ENCODE assay signal across 8 cellular contexts in genomic region chrX:133921764-133922389, GRCh38.
DNase-seq lines count a peak whose midpoint lies in the region; ATAC-seq and TF ChIP-seq lines count a peak whose summit lies in the region.

No MANE protein-coding gene starts in this region.

- peaks cover 21 to 33% (median 28%) of the 10 kb centered on the region in 3 donors for H3K4me1 Mint-ChIP-seq in T-cell
- peaks cover 46% of the 10 kb centered on the region for H3K4me1 Mint-ChIP-seq in nephron

- WGBS in spleen, 5 donors, result 57 to 91% (median 79%) methylated on average over 7 of the region's 7 CpGs

- H3K9me3 Mint-ChIP-seq in T-cell (peaks cover 0 to 3% (median 0%) of the 10 kb centered on the region in 3 donors), nephron (peaks cover 5% of the 10 kb centered on the region)

- POLR2A ChIA-PET in T-cell (lab: Charles Lee), result no interaction called here

- H3K4me3 ChIP-seq in LNCaP clone FGC (ENCODE audit: low read depth, low read length) (no peak overlapping the region), spleen (no peak overlapping the region)

- peak; percentile 60 for DNase-seq in D341Med (ENCODE audit: low spot score)
- DNase-seq in LNCaP clone FGC (ENCODE audit: low read depth), result peak; percentile 21
- DNase-seq in T-cell, result peak in 18 of 34 experiments; percentile 0 to 35 (median 9)
- DNase-seq in ecto neural progenitor cell (ENCODE audit: low spot score), result peak; percentile 58
- DNase-seq in spleen, result no peak

- peak; percentile 74 for TF ChIP-seq CTCF in LNCaP clone FGC (IDR thresholded peaks at IDR 0.05; ENCODE audit: control insufficient read depth, extremely low read depth, insufficient read depth)
- peak in 2 of 3 experiments; percentile 29 to 51 for TF ChIP-seq CTCF in nephron (IDR thresholded peaks at IDR 0.05; ENCODE audit: unreplicated experiment in 3 of 3)
- peak in 2 of 11 experiments; percentile 30 to 36 for TF ChIP-seq CTCF in spleen (IDR thresholded peaks at IDR 0.05 in 8 of 11, conservative IDR thresholded peaks at IDR 0.05 in 3 of 11)

- peak overlapping the region in 1 of 3 donors; percentile 73 for H3K4me3 Mint-ChIP-seq in T-cell
- H3K4me3 Mint-ChIP-seq in nephron, result no peak overlapping the region

- H3K9me3 ChIP-seq in spleen, result peaks cover 0 to 10% (median 5%) of the 10 kb centered on the region in 8 donors

- intact Hi-C loops in spleen (cut with DNase I; ENCODE audit: low total_unique reads), result no loop called here

- H3K4me1 ChIP-seq in spleen, result peaks cover 0 to 8% (median 0%) of the 10 kb centered on the region in 6 donors

- H3K36me3 Mint-ChIP-seq in T-cell (no peaks in the 10 kb centered on the region), nephron (ENCODE audit: low read depth) (peaks cover 42% of the 10 kb centered on the region)

- H3K27me3 ChIP-seq in spleen (replicated peaks in 1 of 7), result no peaks in the 10 kb centered on the region

- no peak overlapping the region for H3K27ac ChIP-seq in spleen

- peaks cover 0 to 7% of the 10 kb centered on the region in 2 donors for H3K27me3 Mint-ChIP-seq in T-cell
- H3K27me3 Mint-ChIP-seq in nephron (ENCODE audit: low read depth), result no peaks in the 10 kb centered on the region

- CTCF ChIA-PET in T-cell (lab: Charles Lee), result interaction anchor here (0.6 to 1.9 kb wide), 5 partner anchors 10 to 1890 kb away, joined by 3 to 6 read pairs (median 4); no protein-coding TSS in a partner anchor

- TF ChIP-seq POLR2A in spleen (IDR thresholded peaks at IDR 0.05), result no peak

- peak overlapping the region; percentile 92 to 96 for H3K27ac Mint-ChIP-seq in T-cell
- H3K27ac Mint-ChIP-seq in nephron, result peak overlapping the region; percentile 88 to 96 (median 96)

- H3K36me3 ChIP-seq in spleen, result no peaks in the 10 kb centered on the region

- ATAC-seq in GM19395 (IDR thresholded peaks at IDR 0.05; ENCODE audit: unreplicated experiment) (peak; percentile 50), T-cell (replicated peaks in 1 of 4) (peak in 1 of 4 experiments; percentile 50), HG02763 (IDR thresholded peaks at IDR 0.05; ENCODE audit: unreplicated experiment) (no peak)
